ENCODE assay signal across 1 cellular context in the genomic region with DNA sequence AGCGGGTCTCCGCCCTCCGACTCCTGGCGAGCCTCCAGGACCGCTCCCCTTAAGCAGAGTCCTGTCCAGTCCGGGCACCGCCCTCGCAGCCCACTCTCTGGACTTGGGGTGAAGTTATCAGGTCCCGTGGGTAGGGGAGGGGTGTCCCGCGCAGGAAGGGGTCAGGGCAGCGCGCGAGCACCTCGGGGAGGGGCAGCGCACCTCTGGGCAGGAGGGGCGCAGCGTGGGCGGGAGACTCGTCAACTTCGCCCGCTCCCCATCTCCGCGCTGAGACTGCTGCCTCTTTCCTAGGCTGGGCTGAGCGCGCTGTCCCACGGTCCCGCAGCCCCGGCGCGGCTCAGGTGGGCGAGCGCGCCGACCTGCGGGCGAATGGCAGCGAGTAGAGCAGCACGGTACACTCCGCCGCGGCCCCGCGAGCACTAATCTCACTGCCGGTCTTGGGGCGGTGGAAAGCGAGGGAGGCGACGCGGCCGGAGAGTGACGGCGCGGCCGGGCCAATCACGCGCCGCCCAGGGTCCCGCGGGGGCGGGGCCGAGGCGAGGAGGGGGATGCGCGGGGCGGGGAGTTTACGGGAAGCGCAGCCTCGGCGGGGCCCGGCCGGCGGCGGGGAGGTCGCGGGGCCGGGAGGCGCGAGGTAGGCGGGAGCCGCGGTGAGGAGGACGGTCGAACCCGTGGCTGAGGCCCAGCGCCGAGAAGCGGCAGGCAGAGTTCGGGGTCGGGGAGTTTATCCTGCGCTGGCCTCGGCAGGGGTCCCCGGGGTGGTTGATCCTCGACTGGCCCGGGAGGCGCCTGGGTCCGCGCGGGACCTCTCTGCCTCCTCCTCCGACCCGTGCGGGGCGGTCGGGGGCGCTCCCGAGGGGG.
A peak's percentile ranks its signal among the peaks of the same experiment; 100 is the strongest.
TF ChIP-seq lines count a peak whose summit lies in the region.

TSS of gene MAN1A1 (minus strand) at position 421 of the 861 bp plus-strand sequence. CDS start 696 bp downstream, outside the sequence.

TF ChIP-seq in HepG2, 621 proteins besides CTCF, POLR2A, EP300 and RAD21 (continued from another document and continues in another):
- peak; percentile 40; the same call in 1 of the 2 replicates for TF ChIP-seq CEBPG (CRISPR knock-in tag; IDR thresholded peaks at IDR 0.05)
- TF ChIP-seq NFE2L1 (CRISPR knock-in tag; IDR thresholded peaks at IDR 0.05; ENCODE audit: borderline replicate concordance) = no peak
- TF ChIP-seq ZNF30 (CRISPR knock-in tag; IDR thresholded peaks at IDR 0.05) = peak; percentile 32; the same call in 1 of the 2 replicates
- peak; percentile 91 for TF ChIP-seq ZSCAN21 (CRISPR knock-in tag; IDR thresholded peaks at IDR 0.05; ENCODE audit: borderline replicate concordance)
- no peak; the same call in 1 of the 2 replicates for TF ChIP-seq ZNF264 (CRISPR knock-in tag; IDR thresholded peaks at IDR 0.05)
- TF ChIP-seq NR2C2 (CRISPR knock-in tag; IDR thresholded peaks at IDR 0.05; ENCODE audit: borderline replicate concordance) = peak; percentile 63; the same call in 1 of the 2 replicates
- TF ChIP-seq SP140L (CRISPR knock-in tag; IDR thresholded peaks at IDR 0.05; ENCODE audit: borderline replicate concordance) = peak; percentile 91; the same call in 1 of the 2 replicates
- TF ChIP-seq, protein P1, sequence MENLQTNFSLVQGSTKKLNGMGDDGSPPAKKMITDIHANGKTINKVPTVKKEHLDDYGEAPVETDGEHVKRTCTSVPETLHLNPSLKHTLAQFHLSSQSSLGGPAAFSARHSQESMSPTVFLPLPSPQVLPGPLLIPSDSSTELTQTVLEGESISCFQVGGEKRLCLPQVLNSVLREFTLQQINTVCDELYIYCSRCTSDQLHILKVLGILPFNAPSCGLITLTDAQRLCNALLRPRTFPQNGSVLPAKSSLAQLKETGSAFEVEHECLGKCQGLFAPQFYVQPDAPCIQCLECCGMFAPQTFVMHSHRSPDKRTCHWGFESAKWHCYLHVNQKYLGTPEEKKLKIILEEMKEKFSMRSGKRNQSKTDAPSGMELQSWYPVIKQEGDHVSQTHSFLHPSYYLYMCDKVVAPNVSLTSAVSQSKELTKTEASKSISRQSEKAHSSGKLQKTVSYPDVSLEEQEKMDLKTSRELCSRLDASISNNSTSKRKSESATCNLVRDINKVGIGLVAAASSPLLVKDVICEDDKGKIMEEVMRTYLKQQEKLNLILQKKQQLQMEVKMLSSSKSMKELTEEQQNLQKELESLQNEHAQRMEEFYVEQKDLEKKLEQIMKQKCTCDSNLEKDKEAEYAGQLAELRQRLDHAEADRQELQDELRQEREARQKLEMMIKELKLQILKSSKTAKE (CRISPR knock-in tag; IDR thresholded peaks at IDR 0.05; ENCODE audit: borderline replicate concordance) = peak; percentile 91
- no peak for TF ChIP-seq MTF2 (CRISPR knock-in tag; IDR thresholded peaks at IDR 0.05; ENCODE audit: borderline replicate concordance)
- TF ChIP-seq ZNF678 (CRISPR knock-in tag; IDR thresholded peaks at IDR 0.05) = peak; percentile 89; the same call in 1 of the 2 replicates
- TF ChIP-seq ZBTB38 (CRISPR knock-in tag; IDR thresholded peaks at IDR 0.05) = peak; percentile 94
- TF ChIP-seq, protein P2, sequence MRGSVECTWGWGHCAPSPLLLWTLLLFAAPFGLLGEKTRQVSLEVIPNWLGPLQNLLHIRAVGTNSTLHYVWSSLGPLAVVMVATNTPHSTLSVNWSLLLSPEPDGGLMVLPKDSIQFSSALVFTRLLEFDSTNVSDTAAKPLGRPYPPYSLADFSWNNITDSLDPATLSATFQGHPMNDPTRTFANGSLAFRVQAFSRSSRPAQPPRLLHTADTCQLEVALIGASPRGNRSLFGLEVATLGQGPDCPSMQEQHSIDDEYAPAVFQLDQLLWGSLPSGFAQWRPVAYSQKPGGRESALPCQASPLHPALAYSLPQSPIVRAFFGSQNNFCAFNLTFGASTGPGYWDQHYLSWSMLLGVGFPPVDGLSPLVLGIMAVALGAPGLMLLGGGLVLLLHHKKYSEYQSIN (CRISPR knock-in tag; IDR thresholded peaks at IDR 0.05; ENCODE audit: borderline replicate concordance) = no peak
- no peak; the same call in none of the 2 replicates for TF ChIP-seq ZNF230 (CRISPR knock-in tag; IDR thresholded peaks at IDR 0.05)
- peak; percentile 85 for TF ChIP-seq DMAP1 (CRISPR knock-in tag; IDR thresholded peaks at IDR 0.05)
- no peak; the same call in 1 of the 2 replicates for TF ChIP-seq HNRNPUL1 (IDR thresholded peaks at IDR 0.05; ENCODE audit: low read depth, low read length)
- peak; percentile 67; the same call in 1 of the 2 replicates for TF ChIP-seq MAZ (IDR thresholded peaks at IDR 0.05; ENCODE audit: borderline replicate concordance, low read depth, low read length)
- peak; percentile 99 for TF ChIP-seq MAZ (CRISPR knock-in tag; IDR thresholded peaks at IDR 0.05; ENCODE audit: low read depth)
- TF ChIP-seq SIN3A (IDR thresholded peaks at IDR 0.05; ENCODE audit: borderline replicate concordance, low read depth, low read length) = peak; percentile 73; the same call in 1 of the 2 replicates
- TF ChIP-seq, protein P3, sequence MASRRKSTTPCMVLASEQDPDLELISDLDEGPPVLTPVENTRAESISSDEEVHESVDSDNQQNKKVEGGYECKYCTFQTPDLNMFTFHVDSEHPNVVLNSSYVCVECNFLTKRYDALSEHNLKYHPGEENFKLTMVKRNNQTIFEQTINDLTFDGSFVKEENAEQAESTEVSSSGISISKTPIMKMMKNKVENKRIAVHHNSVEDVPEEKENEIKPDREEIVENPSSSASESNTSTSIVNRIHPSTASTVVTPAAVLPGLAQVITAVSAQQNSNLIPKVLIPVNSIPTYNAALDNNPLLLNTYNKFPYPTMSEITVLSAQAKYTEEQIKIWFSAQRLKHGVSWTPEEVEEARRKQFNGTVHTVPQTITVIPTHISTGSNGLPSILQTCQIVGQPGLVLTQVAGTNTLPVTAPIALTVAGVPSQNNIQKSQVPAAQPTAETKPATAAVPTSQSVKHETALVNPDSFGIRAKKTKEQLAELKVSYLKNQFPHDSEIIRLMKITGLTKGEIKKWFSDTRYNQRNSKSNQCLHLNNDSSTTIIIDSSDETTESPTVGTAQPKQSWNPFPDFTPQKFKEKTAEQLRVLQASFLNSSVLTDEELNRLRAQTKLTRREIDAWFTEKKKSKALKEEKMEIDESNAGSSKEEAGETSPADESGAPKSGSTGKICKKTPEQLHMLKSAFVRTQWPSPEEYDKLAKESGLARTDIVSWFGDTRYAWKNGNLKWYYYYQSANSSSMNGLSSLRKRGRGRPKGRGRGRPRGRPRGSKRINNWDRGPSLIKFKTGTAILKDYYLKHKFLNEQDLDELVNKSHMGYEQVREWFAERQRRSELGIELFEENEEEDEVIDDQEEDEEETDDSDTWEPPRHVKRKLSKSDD (CRISPR knock-in tag; IDR thresholded peaks at IDR 0.05; ENCODE audit: low read depth) = peak; percentile 72; the same call in 1 of the 2 replicates
- no peak for TF ChIP-seq USF2 (IDR thresholded peaks at IDR 0.05; ENCODE audit: low read depth, low read length)
- peak; percentile 9; the same call in 1 of the 2 replicates for TF ChIP-seq USF2 (CRISPR knock-in tag; IDR thresholded peaks at IDR 0.05; ENCODE audit: borderline replicate concordance)
- peak; percentile 96 for TF ChIP-seq SALL1 (CRISPR knock-in tag; IDR thresholded peaks at IDR 0.05)
- TF ChIP-seq MXI1 (IDR thresholded peaks at IDR 0.05; ENCODE audit: borderline replicate concordance, low read depth, low read length) = peak; percentile 89; the same call in 2 of the 3 replicates
- TF ChIP-seq WIZ (CRISPR knock-in tag; IDR thresholded peaks at IDR 0.05) = peak; percentile 83; the same call in 1 of the 2 replicates
- peak; percentile 76 for TF ChIP-seq FOXA3 (CRISPR knock-in tag; IDR thresholded peaks at IDR 0.05)
- TF ChIP-seq ZBTB7B (CRISPR knock-in tag; IDR thresholded peaks at IDR 0.05) = peak; percentile 97
- 0 out of 2 replicates have a peak, but pooled peaks have one; percentile 34 for TF ChIP-seq MEF2D (CRISPR knock-in tag; IDR thresholded peaks at IDR 0.05)
- TF ChIP-seq, protein P4, sequence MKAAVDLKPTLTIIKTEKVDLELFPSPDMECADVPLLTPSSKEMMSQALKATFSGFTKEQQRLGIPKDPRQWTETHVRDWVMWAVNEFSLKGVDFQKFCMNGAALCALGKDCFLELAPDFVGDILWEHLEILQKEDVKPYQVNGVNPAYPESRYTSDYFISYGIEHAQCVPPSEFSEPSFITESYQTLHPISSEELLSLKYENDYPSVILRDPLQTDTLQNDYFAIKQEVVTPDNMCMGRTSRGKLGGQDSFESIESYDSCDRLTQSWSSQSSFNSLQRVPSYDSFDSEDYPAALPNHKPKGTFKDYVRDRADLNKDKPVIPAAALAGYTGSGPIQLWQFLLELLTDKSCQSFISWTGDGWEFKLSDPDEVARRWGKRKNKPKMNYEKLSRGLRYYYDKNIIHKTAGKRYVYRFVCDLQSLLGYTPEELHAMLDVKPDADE (CRISPR knock-in tag; IDR thresholded peaks at IDR 0.05) = peak; percentile 63; the same call in 1 of the 2 replicates
- no peak for TF ChIP-seq CHD2 (IDR thresholded peaks at IDR 0.05; ENCODE audit: low read depth, low read length)
- TF ChIP-seq, protein P5, sequence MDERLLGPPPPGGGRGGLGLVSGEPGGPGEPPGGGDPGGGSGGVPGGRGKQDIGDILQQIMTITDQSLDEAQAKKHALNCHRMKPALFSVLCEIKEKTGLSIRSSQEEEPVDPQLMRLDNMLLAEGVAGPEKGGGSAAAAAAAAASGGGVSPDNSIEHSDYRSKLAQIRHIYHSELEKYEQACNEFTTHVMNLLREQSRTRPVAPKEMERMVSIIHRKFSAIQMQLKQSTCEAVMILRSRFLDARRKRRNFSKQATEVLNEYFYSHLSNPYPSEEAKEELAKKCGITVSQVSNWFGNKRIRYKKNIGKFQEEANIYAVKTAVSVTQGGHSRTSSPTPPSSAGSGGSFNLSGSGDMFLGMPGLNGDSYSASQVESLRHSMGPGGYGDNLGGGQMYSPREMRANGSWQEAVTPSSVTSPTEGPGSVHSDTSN (CRISPR knock-in tag; IDR thresholded peaks at IDR 0.05) = peak; percentile 89
- TF ChIP-seq, protein P6, sequence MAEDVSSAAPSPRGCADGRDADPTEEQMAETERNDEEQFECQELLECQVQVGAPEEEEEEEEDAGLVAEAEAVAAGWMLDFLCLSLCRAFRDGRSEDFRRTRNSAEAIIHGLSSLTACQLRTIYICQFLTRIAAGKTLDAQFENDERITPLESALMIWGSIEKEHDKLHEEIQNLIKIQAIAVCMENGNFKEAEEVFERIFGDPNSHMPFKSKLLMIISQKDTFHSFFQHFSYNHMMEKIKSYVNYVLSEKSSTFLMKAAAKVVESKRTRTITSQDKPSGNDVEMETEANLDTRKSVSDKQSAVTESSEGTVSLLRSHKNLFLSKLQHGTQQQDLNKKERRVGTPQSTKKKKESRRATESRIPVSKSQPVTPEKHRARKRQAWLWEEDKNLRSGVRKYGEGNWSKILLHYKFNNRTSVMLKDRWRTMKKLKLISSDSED (CRISPR knock-in tag; IDR thresholded peaks at IDR 0.05) = no peak
- TF ChIP-seq ZNF652 (CRISPR knock-in tag; IDR thresholded peaks at IDR 0.05; ENCODE audit: borderline replicate concordance, low read depth) = peak; percentile 46
- peak; percentile 97 for TF ChIP-seq RBFOX2 (IDR thresholded peaks at IDR 0.05; ENCODE audit: low read depth, low read length)
- TF ChIP-seq GATAD2A (CRISPR knock-in tag; IDR thresholded peaks at IDR 0.05) = peak; percentile 32
- no peak for TF ChIP-seq ZNF282 (IDR thresholded peaks at IDR 0.05; ENCODE audit: partially characterized antibody)
- TF ChIP-seq FOXM1 (CRISPR knock-in tag; IDR thresholded peaks at IDR 0.05) = no peak; the same call in 1 of the 2 replicates
- TF ChIP-seq KDM6A (CRISPR knock-in tag; IDR thresholded peaks at IDR 0.05; ENCODE audit: low read depth) = 0 out of 2 replicates have a peak, but pooled peaks have one; percentile 22
- peak; percentile 86 for TF ChIP-seq ZNF414 (CRISPR knock-in tag; IDR thresholded peaks at IDR 0.05)
- peak; percentile 37 for TF ChIP-seq ZEB1 (IDR thresholded peaks at IDR 0.05; ENCODE audit: insufficient replicate concordance, low read depth)
- TF ChIP-seq GFI1 (CRISPR knock-in tag; IDR thresholded peaks at IDR 0.05; ENCODE audit: borderline replicate concordance) = peak; percentile 38; the same call in 1 of the 2 replicates
- TF ChIP-seq TAF15 (IDR thresholded peaks at IDR 0.05; ENCODE audit: low read depth, low read length, poor library complexity, severe bottlenecking) = peak; percentile 91
- TF ChIP-seq TCF12 (IDR thresholded peaks at IDR 0.05) = no peak
- no peak; the same call in 1 of the 2 replicates for TF ChIP-seq TCF12 (CRISPR knock-in tag; IDR thresholded peaks at IDR 0.05)
- peak; percentile 80 for TF ChIP-seq EED (CRISPR knock-in tag; IDR thresholded peaks at IDR 0.05)
- peak; percentile 72 for TF ChIP-seq KDM4B (CRISPR knock-in tag; IDR thresholded peaks at IDR 0.05)
- TF ChIP-seq SALL2 (CRISPR knock-in tag; IDR thresholded peaks at IDR 0.05) = peak; percentile 72; the same call in 1 of the 2 replicates
- no peak for TF ChIP-seq ADNP (CRISPR knock-in tag; IDR thresholded peaks at IDR 0.05)
- no peak for TF ChIP-seq ZNF383 (CRISPR knock-in tag; IDR thresholded peaks at IDR 0.05; ENCODE audit: borderline replicate concordance)
- TF ChIP-seq ZNF629 (CRISPR knock-in tag; conservative IDR thresholded peaks at IDR 0.05) = no peak
- TF ChIP-seq RFXAP (CRISPR knock-in tag; IDR thresholded peaks at IDR 0.05; ENCODE audit: borderline replicate concordance) = peak; percentile 92
- peak; percentile 52; the same call in 1 of the 2 replicates for TF ChIP-seq ZNF143 (CRISPR knock-in tag; IDR thresholded peaks at IDR 0.05)
- TF ChIP-seq ZNF549 (CRISPR knock-in tag; IDR thresholded peaks at IDR 0.05) = no peak
- no peak; the same call in 1 of the 2 replicates for TF ChIP-seq BRCA1 (CRISPR knock-in tag; IDR thresholded peaks at IDR 0.05)
- TF ChIP-seq ZNF614 (CRISPR knock-in tag; IDR thresholded peaks at IDR 0.05; ENCODE audit: borderline replicate concordance) = peak; percentile 87; the same call in 1 of the 2 replicates
